Comparison of ENCODE assay signal across 1 cellular context in genomic region chr22:30393322-30393680, GRCh38.
TF ChIP-seq lines count a peak whose summit lies in the region.

No MANE protein-coding gene starts in this region.

TF ChIP-seq in H1, 55 proteins besides CTCF, POLR2A, EP300 and RAD21:
- TF ChIP-seq RNF2 (IDR thresholded peaks at IDR 0.05; ENCODE audit: borderline replicate concordance, low read depth, low read length, missing control alignments, poor library complexity, severe bottlenecking) (no peak), MAFK (IDR thresholded peaks at IDR 0.05; ENCODE audit: low read depth, low read length) (no peak), MAX (IDR thresholded peaks at IDR 0.05) (no peak), USF2 (IDR thresholded peaks at IDR 0.05; ENCODE audit: low read length) (no peak), SRF (IDR thresholded peaks at IDR 0.05; ENCODE audit: low read depth, low read length) (no peak), GTF2F1 (IDR thresholded peaks at IDR 0.05; ENCODE audit: borderline replicate concordance, low read depth, low read length) (no peak), HDAC6 (IDR thresholded peaks at IDR 0.05; ENCODE audit: low read depth, low read length) (no peak), SAP30 (IDR thresholded peaks at IDR 0.05; ENCODE audit: insufficient read depth, insufficient replicate concordance, low read length) (no peak), SP4 (IDR thresholded peaks at IDR 0.05; ENCODE audit: low read length) (no peak), BCL11A (IDR thresholded peaks at IDR 0.05; ENCODE audit: low read depth in 2 of 2, low read length in 2 of 2) (no peak), EZH2 (IDR thresholded peaks at IDR 0.05; ENCODE audit: low read depth, low read length, severe bottlenecking) (no peak), HDAC2 (IDR thresholded peaks at IDR 0.05; ENCODE audit: borderline replicate concordance in 1 of 2, low read depth in 2 of 2, low read length in 2 of 2) (no peak), JUND (IDR thresholded peaks at IDR 0.05; ENCODE audit: low read length) (no peak), CBX8 (IDR thresholded peaks at IDR 0.05; ENCODE audit: borderline replicate concordance, low read depth, low read length) (no peak), KDM4A (IDR thresholded peaks at IDR 0.05; ENCODE audit: low read depth, low read length, severe bottlenecking) (no peak), SP1 (IDR thresholded peaks at IDR 0.05; ENCODE audit: low read depth, low read length) (no peak), ATF2 (IDR thresholded peaks at IDR 0.05; ENCODE audit: low read length) (no peak)
